ENCODE assay signal across 2 cellular contexts in genomic region chr3:145017959-145018358, GRCh38.
TF ChIP-seq lines count a peak whose summit lies in the region.

No MANE protein-coding gene starts in this region.

TF ChIP-seq in IMR-90, 13 proteins besides CTCF, POLR2A, EP300 and RAD21 (continued from another document):
- TF ChIP-seq, protein P1, sequence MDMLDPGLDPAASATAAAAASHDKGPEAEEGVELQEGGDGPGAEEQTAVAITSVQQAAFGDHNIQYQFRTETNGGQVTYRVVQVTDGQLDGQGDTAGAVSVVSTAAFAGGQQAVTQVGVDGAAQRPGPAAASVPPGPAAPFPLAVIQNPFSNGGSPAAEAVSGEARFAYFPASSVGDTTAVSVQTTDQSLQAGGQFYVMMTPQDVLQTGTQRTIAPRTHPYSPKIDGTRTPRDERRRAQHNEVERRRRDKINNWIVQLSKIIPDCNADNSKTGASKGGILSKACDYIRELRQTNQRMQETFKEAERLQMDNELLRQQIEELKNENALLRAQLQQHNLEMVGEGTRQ (IDR thresholded peaks at IDR 0.05; ENCODE audit: low read depth, low read length), result no peak
- no peak for TF ChIP-seq CEBPB (IDR thresholded peaks at IDR 0.05; ENCODE audit: low read depth, low read length)
- no peak for TF ChIP-seq MXI1 (IDR thresholded peaks at IDR 0.05; ENCODE audit: borderline replicate concordance, low read depth, low read length)
- TF ChIP-seq MAZ (IDR thresholded peaks at IDR 0.05; ENCODE audit: borderline replicate concordance, low read depth, low read length), result no peak
- TF ChIP-seq BHLHE40 (IDR thresholded peaks at IDR 0.05; ENCODE audit: low read depth, low read length), result no peak

TF ChIP-seq in WTC11, 78 proteins besides CTCF, POLR2A, EP300 and RAD21 (continued from another document):
- TF ChIP-seq, protein P2, sequence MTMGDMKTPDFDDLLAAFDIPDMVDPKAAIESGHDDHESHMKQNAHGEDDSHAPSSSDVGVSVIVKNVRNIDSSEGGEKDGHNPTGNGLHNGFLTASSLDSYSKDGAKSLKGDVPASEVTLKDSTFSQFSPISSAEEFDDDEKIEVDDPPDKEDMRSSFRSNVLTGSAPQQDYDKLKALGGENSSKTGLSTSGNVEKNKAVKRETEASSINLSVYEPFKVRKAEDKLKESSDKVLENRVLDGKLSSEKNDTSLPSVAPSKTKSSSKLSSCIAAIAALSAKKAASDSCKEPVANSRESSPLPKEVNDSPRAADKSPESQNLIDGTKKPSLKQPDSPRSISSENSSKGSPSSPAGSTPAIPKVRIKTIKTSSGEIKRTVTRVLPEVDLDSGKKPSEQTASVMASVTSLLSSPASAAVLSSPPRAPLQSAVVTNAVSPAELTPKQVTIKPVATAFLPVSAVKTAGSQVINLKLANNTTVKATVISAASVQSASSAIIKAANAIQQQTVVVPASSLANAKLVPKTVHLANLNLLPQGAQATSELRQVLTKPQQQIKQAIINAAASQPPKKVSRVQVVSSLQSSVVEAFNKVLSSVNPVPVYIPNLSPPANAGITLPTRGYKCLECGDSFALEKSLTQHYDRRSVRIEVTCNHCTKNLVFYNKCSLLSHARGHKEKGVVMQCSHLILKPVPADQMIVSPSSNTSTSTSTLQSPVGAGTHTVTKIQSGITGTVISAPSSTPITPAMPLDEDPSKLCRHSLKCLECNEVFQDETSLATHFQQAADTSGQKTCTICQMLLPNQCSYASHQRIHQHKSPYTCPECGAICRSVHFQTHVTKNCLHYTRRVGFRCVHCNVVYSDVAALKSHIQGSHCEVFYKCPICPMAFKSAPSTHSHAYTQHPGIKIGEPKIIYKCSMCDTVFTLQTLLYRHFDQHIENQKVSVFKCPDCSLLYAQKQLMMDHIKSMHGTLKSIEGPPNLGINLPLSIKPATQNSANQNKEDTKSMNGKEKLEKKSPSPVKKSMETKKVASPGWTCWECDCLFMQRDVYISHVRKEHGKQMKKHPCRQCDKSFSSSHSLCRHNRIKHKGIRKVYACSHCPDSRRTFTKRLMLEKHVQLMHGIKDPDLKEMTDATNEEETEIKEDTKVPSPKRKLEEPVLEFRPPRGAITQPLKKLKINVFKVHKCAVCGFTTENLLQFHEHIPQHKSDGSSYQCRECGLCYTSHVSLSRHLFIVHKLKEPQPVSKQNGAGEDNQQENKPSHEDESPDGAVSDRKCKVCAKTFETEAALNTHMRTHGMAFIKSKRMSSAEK (CRISPR knock-in tag; IDR thresholded peaks at IDR 0.05; ENCODE audit: borderline replicate concordance), result no peak
- TF ChIP-seq ZSCAN18 (CRISPR knock-in tag; IDR thresholded peaks at IDR 0.05), result no peak
- no peak for TF ChIP-seq NR2C2 (CRISPR knock-in tag; IDR thresholded peaks at IDR 0.05)
- TF ChIP-seq, protein P1 (CRISPR knock-in tag; IDR thresholded peaks at IDR 0.05), result no peak
- no peak for TF ChIP-seq ZNF263 (CRISPR knock-in tag; IDR thresholded peaks at IDR 0.05; ENCODE audit: low read depth)
- no peak for TF ChIP-seq ZNF671 (CRISPR knock-in tag; IDR thresholded peaks at IDR 0.05)
- no peak for TF ChIP-seq JUN (CRISPR knock-in tag; IDR thresholded peaks at IDR 0.05)
- no peak for TF ChIP-seq FOXJ3 (CRISPR knock-in tag; IDR thresholded peaks at IDR 0.05; ENCODE audit: borderline replicate concordance)
- TF ChIP-seq ZNF219 (CRISPR knock-in tag; IDR thresholded peaks at IDR 0.05; ENCODE audit: borderline replicate concordance), result no peak
- no peak for TF ChIP-seq ZNF232 (CRISPR knock-in tag; IDR thresholded peaks at IDR 0.05)
